Comparison of ENCODE assay signal across 1 cellular context in the genomic region with DNA sequence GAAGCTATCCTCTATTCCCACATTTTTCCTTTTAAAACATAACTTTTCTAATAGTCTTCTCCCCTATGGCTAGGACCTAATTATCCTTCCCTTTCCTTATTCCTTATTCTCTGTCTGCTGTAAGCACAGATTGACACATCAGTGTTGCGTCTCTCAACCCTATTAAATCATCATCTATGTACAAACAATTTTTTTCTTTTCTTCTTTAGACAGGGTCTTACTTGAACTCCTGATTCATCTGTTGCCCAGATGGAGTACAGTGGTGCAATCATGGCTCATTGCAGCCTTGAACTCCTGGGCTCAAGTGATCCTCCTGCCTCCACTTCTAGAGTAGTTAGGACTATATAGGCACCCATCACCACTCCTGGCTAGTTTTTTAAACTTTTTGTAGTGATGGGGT.
TF ChIP-seq lines count a peak whose summit lies in the region.

No MANE protein-coding gene starts in this region.

TF ChIP-seq in WTC11, 78 proteins besides CTCF, POLR2A, EP300 and RAD21:
- TF ChIP-seq, protein P1, sequence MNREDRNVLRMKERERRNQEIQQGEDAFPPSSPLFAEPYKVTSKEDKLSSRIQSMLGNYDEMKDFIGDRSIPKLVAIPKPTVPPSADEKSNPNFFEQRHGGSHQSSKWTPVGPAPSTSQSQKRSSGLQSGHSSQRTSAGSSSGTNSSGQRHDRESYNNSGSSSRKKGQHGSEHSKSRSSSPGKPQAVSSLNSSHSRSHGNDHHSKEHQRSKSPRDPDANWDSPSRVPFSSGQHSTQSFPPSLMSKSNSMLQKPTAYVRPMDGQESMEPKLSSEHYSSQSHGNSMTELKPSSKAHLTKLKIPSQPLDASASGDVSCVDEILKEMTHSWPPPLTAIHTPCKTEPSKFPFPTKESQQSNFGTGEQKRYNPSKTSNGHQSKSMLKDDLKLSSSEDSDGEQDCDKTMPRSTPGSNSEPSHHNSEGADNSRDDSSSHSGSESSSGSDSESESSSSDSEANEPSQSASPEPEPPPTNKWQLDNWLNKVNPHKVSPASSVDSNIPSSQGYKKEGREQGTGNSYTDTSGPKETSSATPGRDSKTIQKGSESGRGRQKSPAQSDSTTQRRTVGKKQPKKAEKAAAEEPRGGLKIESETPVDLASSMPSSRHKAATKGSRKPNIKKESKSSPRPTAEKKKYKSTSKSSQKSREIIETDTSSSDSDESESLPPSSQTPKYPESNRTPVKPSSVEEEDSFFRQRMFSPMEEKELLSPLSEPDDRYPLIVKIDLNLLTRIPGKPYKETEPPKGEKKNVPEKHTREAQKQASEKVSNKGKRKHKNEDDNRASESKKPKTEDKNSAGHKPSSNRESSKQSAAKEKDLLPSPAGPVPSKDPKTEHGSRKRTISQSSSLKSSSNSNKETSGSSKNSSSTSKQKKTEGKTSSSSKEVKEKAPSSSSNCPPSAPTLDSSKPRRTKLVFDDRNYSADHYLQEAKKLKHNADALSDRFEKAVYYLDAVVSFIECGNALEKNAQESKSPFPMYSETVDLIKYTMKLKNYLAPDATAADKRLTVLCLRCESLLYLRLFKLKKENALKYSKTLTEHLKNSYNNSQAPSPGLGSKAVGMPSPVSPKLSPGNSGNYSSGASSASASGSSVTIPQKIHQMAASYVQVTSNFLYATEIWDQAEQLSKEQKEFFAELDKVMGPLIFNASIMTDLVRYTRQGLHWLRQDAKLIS (CRISPR knock-in tag; IDR thresholded peaks at IDR 0.05; ENCODE audit: borderline replicate concordance) = no peak
- TF ChIP-seq ERG (CRISPR knock-in tag; IDR thresholded peaks at IDR 0.05) (no peak), ZNF423 (CRISPR knock-in tag; IDR thresholded peaks at IDR 0.05) (no peak), ZNF671 (CRISPR knock-in tag; IDR thresholded peaks at IDR 0.05) (no peak), TCF7 (CRISPR knock-in tag; IDR thresholded peaks at IDR 0.05; ENCODE audit: low read depth) (no peak)
TF ChIP-seq in WTC11: peak in this region for 0.
